ENCODE assay signal across 6 cellular contexts in the genomic region with DNA sequence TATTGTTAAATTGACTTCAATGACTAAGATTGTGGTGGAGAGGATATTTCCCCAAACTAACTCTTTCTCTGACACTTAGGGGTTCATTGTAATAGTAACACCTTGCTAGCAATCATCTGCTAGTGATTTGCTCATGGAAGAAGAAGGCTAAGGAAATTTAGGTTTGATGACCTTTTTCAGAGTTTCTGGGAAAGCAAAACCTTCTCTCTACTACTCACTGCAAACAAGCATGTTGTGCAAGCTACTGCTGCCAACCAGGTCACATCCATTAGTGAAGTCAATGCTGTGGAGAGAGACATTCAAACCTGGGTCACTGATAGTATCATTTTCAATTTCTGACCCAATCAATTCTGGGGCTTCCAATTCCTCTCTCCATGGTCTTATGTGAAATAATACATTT. TPM values are rescaled to one million over a fixed set of nuclear protein-coding genes. Genes with fewer than 3 reads are reported as not detected.
DNase-seq lines count a peak whose midpoint lies in the region; ATAC-seq lines count a peak whose summit lies in the region.
"Not testable (repeated sequence)": the region's sequence is repeated elsewhere in the genome, so short reads cannot be mapped to it uniquely, and the experiment has no call there.
"Had no signal": no experiment of that assay in that cellular context is flagged by ENCODE, and none has a peak within 500 bp of the region (broad histone marks: within the 10 kb centered on the region; RNA-seq: fewer than 3 reads in every experiment).

No MANE protein-coding gene starts in this region.

- H3K4me1 Mint-ChIP-seq in activated CD4-positive, alpha-beta T cell treated with anti-CD3 and anti-CD28 coated beads for 36 hours; stimulated activated effector memory CD8-positive, alpha-beta T cell treated with anti-CD3 and anti-CD28 coated beads, Interleukin-12 subunit alpha, Interleukin-12 subunit beta, amount 100 ng/mL, for 72 hours: not testable (repeated sequence)

- intact Hi-C loops in activated CD4-positive, alpha-beta T cell treated with anti-CD3 and anti-CD28 coated beads for 36 hours (cut with DNase I, micrococcal nuclease): not testable (repeated sequence)

- not testable (repeated sequence) for DNase-seq in activated CD4-positive, alpha-beta T cell treated with anti-CD3 and anti-CD28 coated beads for 36 hours; activated naive CD4-positive, alpha-beta T cell treated with anti-CD3 and anti-CD28 coated beads, Interleukin-2, amount 50 U/mL, for 72 hours (ENCODE audit: low spot score in 2 of 2); left lobe of liver (ENCODE audit: low spot score); stimulated activated effector memory CD8-positive, alpha-beta T cell treated with anti-CD3 and anti-CD28 coated beads, Interleukin-12 subunit alpha, Interleukin-12 subunit beta, amount 100 ng/mL, for 72 hours (ENCODE audit: low spot score in 2 of 2)

- not testable (repeated sequence) for H3K36me3 Mint-ChIP-seq in activated CD4-positive, alpha-beta T cell treated with anti-CD3 and anti-CD28 coated beads for 36 hours (ENCODE audit: low read depth); activated naive CD4-positive, alpha-beta T cell treated with anti-CD3 and anti-CD28 coated beads, Interleukin-2, amount 50 U/mL, for 72 hours
- H3K36me3 Mint-ChIP-seq in stimulated activated effector memory CD8-positive, alpha-beta T cell treated with anti-CD3 and anti-CD28 coated beads, Interleukin-12 subunit alpha, Interleukin-12 subunit beta, amount 100 ng/mL, for 72 hours: peaks cover 20% of the 10 kb centered on the region

- H3K27ac Mint-ChIP-seq in activated CD4-positive, alpha-beta T cell treated with anti-CD3 and anti-CD28 coated beads for 36 hours; activated naive CD4-positive, alpha-beta T cell treated with anti-CD3 and anti-CD28 coated beads, Interleukin-2, amount 50 U/mL, for 72 hours; stimulated activated effector memory CD8-positive, alpha-beta T cell treated with anti-CD3 and anti-CD28 coated beads, Interleukin-12 subunit alpha, Interleukin-12 subunit beta, amount 100 ng/mL, for 72 hours: not testable (repeated sequence)

- POLR2A ChIA-PET in activated CD4-positive, alpha-beta T cell treated with anti-CD3 and anti-CD28 coated beads for 36 hours (lab: Charles Lee): not testable (repeated sequence)

- CTCF ChIA-PET in activated CD4-positive, alpha-beta T cell treated with anti-CD3 and anti-CD28 coated beads for 36 hours (lab: Charles Lee): not testable (repeated sequence)

- not testable (repeated sequence) for H3K27me3 Mint-ChIP-seq in activated CD4-positive, alpha-beta T cell treated with anti-CD3 and anti-CD28 coated beads for 36 hours

- not testable (repeated sequence) for H3K9me3 Mint-ChIP-seq in activated CD4-positive, alpha-beta T cell treated with anti-CD3 and anti-CD28 coated beads for 36 hours (ENCODE audit: low read depth); activated naive CD4-positive, alpha-beta T cell treated with anti-CD3 and anti-CD28 coated beads, Interleukin-2, amount 50 U/mL, for 72 hours; stimulated activated effector memory CD8-positive, alpha-beta T cell treated with anti-CD3 and anti-CD28 coated beads, Interleukin-12 subunit alpha, Interleukin-12 subunit beta, amount 100 ng/mL, for 72 hours

- H3K4me3 Mint-ChIP-seq in activated CD4-positive, alpha-beta T cell treated with anti-CD3 and anti-CD28 coated beads for 36 hours; stimulated activated effector memory CD8-positive, alpha-beta T cell treated with anti-CD3 and anti-CD28 coated beads, Interleukin-12 subunit alpha, Interleukin-12 subunit beta, amount 100 ng/mL, for 72 hours: not testable (repeated sequence)

- peak; percentile 57 for ATAC-seq in activated CD4-positive, alpha-beta T cell treated with anti-CD3 and anti-CD28 coated beads for 36 hours
- peak; percentile 33 to 58 for ATAC-seq in activated naive CD4-positive, alpha-beta T cell treated with anti-CD3 and anti-CD28 coated beads, Interleukin-2, amount 50 U/mL, for 72 hours
- ATAC-seq in left lobe of liver: peak; percentile 94
- ATAC-seq in stimulated activated effector memory CD8-positive, alpha-beta T cell treated with anti-CD3 and anti-CD28 coated beads, Interleukin-12 subunit alpha, Interleukin-12 subunit beta, amount 100 ng/mL, for 72 hours: peak; percentile 13

RNA-seq across cellular contexts. Expression of a gene that starts 14.6 kb away (rescaled TPM):
- under 1 TPM; 0.11 to 0.27 TPM for total RNA-seq in activated CD4-positive, alpha-beta T cell treated with anti-CD3 and anti-CD28 coated beads for 36 hours
- not detected for total RNA-seq in activated naive CD4-positive, alpha-beta T cell treated with anti-CD3 and anti-CD28 coated beads, Interleukin-2, amount 50 U/mL, for 72 hours
- total RNA-seq in left lobe of liver: 0.08 TPM
- total RNA-seq: CD4-positive, CD25-positive, alpha-beta regulatory T cell; G401 had no signal

Comparison
In these comparisons a context has a peak if more than half of its experiments do, and no peak if none do; other contexts are left out.
1. ATAC-seq: peak in every context shown above with its lines; median percentile 94 in left lobe of liver; 57 in activated CD4-positive, alpha-beta T cell treated with anti-CD3 and anti-CD28 coated beads for 36 hours; 46 in activated naive CD4-positive, alpha-beta T cell treated with anti-CD3 and anti-CD28 coated beads, Interleukin-2, amount 50 U/mL, for 72 hours; 13 in stimulated activated effector memory CD8-positive, alpha-beta T cell treated with anti-CD3 and anti-CD28 coated beads, Interleukin-12 subunit alpha, Interleukin-12 subunit beta, amount 100 ng/mL, for 72 hours.